ENCODE assay signal across 8 cellular contexts in genomic region chr3:111715911-111716523, GRCh38. TPM values are rescaled to one million over a fixed set of nuclear protein-coding genes. Genes with fewer than 3 reads are reported as not detected.
DNase-seq lines count a peak whose midpoint lies in the region; FAIRE-seq and TF ChIP-seq lines count a peak whose summit lies in the region.

No MANE protein-coding gene starts in this region.

- H3K9me3 ChIP-seq in WERI-Rb-1 (ENCODE audit: severe bottlenecking) (no peaks in the 10 kb centered on the region), esophagus squamous epithelium (no peaks in the 10 kb centered on the region), prostate gland (no peaks in the 10 kb centered on the region)

- peak; percentile 39 for DNase-seq in NCI-H2227 (lab: John Stamatoyannopoulos, UW; ENCODE audit: unreplicated experiment)
- DNase-seq in NCI-H2227 treated with DMSO at 0.1 percent for 48 hours (lab: John Stamatoyannopoulos, UW): no peak
- DNase-seq in HPDE6-E6E7 (ENCODE audit: extremely low spot score): peak; percentile 48
- DNase-seq in WERI-Rb-1: peak; percentile 80
- DNase-seq in esophagus squamous epithelium (lab: John Stamatoyannopoulos, UW): no peak
- peak; percentile 55 for DNase-seq in prostate gland (ENCODE audit: low spot score)
- no peak for DNase-seq in effector CD4-positive, alpha-beta T cell
- DNase-seq in GM19239 (ENCODE audit: insufficient read length, low spot score): no peak

- peaks cover 0 to 21% (median 10%) of the 10 kb centered on the region in 3 donors for H3K4me1 ChIP-seq in esophagus squamous epithelium
- H3K4me1 ChIP-seq in prostate gland (replicated peaks): no peaks in the 10 kb centered on the region

- intact Hi-C loops in esophagus squamous epithelium (cut with DNase I): loop anchor here (5.0 kb wide), 1 partner anchor 251 kb away; no protein-coding TSS in a partner anchor
- intact Hi-C loops in prostate gland (cut with DNase I): loop anchor here (2.0 kb wide), 1 partner anchor 251 kb away; no protein-coding TSS in a partner anchor

- FAIRE-seq in GM19239 (lab: Jason Lieb, UNC): no peak

- H3K27ac ChIP-seq in WERI-Rb-1 (no peak overlapping the region), esophagus squamous epithelium (no peak overlapping the region), prostate gland (no peak overlapping the region)

- no peak for TF ChIP-seq POLR2A in esophagus squamous epithelium (IDR thresholded peaks at IDR 0.05)
- TF ChIP-seq POLR2A in prostate gland (IDR thresholded peaks at IDR 0.05): no peak

- TF ChIP-seq CTCF in WERI-Rb-1 (IDR thresholded peaks at IDR 0.05; ENCODE audit: low read depth, low read length): peak; percentile 68
- TF ChIP-seq CTCF in esophagus squamous epithelium (IDR thresholded peaks at IDR 0.05): peak in 5 of 6 experiments; percentile 40 to 72 (median 48)
- peak in 3 of 4 experiments; percentile 25 to 55 (median 48) for TF ChIP-seq CTCF in prostate gland (IDR thresholded peaks at IDR 0.05)

- no peaks in the 10 kb centered on the region for H3K27me3 ChIP-seq in WERI-Rb-1 (ENCODE audit: insufficient read depth, low read depth, severe bottlenecking)
- no peaks in the 10 kb centered on the region for H3K27me3 ChIP-seq in esophagus squamous epithelium
- H3K27me3 ChIP-seq in prostate gland (replicated peaks; ENCODE audit: insufficient read depth): no peaks in the 10 kb centered on the region

- no peak overlapping the region for H3K4me3 ChIP-seq in WERI-Rb-1 (ENCODE audit: low read depth, low read length)
- H3K4me3 ChIP-seq in esophagus squamous epithelium: no peak overlapping the region
- H3K4me3 ChIP-seq in prostate gland: no peak overlapping the region

- H3K36me3 ChIP-seq in WERI-Rb-1 (no peaks in the 10 kb centered on the region), esophagus squamous epithelium (no peaks in the 10 kb centered on the region), prostate gland (no peaks in the 10 kb centered on the region)

- 47 to 65% methylated on average over 7 of the region's 7 CpGs for WGBS in esophagus squamous epithelium, 2 donors
- 68% methylated on average over 7 of the region's 7 CpGs for WGBS in prostate gland

RNA-seq across cellular contexts. Expression of gene PLCXD2, which starts 41.5 kb away (rescaled TPM):
- total RNA-seq in esophagus squamous epithelium: 1 to 10 TPM in 3 of 4 donors, under 1 TPM in 1; 0.53 to 3.6 (median 1.5) TPM
- total RNA-seq in prostate gland: 1 to 10 TPM; 1.0 to 3.1 TPM

Comparison
In these comparisons a context has a peak if more than half of its experiments do, and no peak if none do; other contexts are left out.
1. DNase-seq: peak in NCI-H2227 (single experiment), HPDE6-E6E7 (single experiment), WERI-Rb-1 (single experiment) and prostate gland (single experiment); none in NCI-H2227 treated with DMSO at 0.1 percent for 48 hours (single experiment), esophagus squamous epithelium (single experiment), effector CD4-positive, alpha-beta T cell (single experiment) and GM19239 (single experiment).
2. Peak in every context shown above with its lines, with median percentiles within 50 percentile points of each other: CTCF ChIP-seq.